ENCODE assay signal across 9 cellular contexts in genomic region chr2:101736233-101736632, GRCh38. TPM values are rescaled to one million over a fixed set of nuclear protein-coding genes. Genes with fewer than 3 reads are reported as not detected.
DNase-seq lines count a peak whose midpoint lies in the region; ATAC-seq and TF ChIP-seq lines count a peak whose summit lies in the region.
"Had no signal": no experiment of that assay in that cellular context is flagged by ENCODE, and none has a peak within 500 bp of the region (broad histone marks: within the 10 kb centered on the region; RNA-seq: fewer than 3 reads in every experiment).

No MANE protein-coding gene starts in this region.

- TF ChIP-seq CTCF in PC-3 (conservative IDR thresholded peaks at IDR 0.05; ENCODE audit: low read depth, low read length): no peak
- no peak for TF ChIP-seq CTCF in chondrocyte (IDR thresholded peaks at IDR 0.05)
- no peak for TF ChIP-seq CTCF in transverse colon (IDR thresholded peaks at IDR 0.05)
- TF ChIP-seq CTCF in upper lobe of left lung (IDR thresholded peaks at IDR 0.05): no peak

- H3K36me3 Mint-ChIP-seq in chondrocyte (ENCODE audit: low read depth): no peaks in the 10 kb centered on the region

- H3K4me1 Mint-ChIP-seq in chondrocyte (ENCODE audit: low read depth): peaks cover 70% of the 10 kb centered on the region
- H3K4me1 Mint-ChIP-seq in stimulated activated naive CD8-positive, alpha-beta T cell treated with anti-CD3 and anti-CD28 coated beads, Interleukin-15, amount 100 ng/mL, for 72 hours: peaks cover 77% of the 10 kb centered on the region

- H3K79me2 ChIP-seq in PC-3 (ENCODE audit: low read length): peaks cover 93% of the 10 kb centered on the region

- WGBS in transverse colon (ENCODE audit: low coverage in 1 of 2), 2 donors: 85 to 86% methylated on average over 3 of the region's 3 CpGs
- 71 to 87% methylated on average over 3 of the region's 3 CpGs for WGBS in upper lobe of left lung, 2 donors

- TF ChIP-seq EP300 in transverse colon (IDR thresholded peaks at IDR 0.05; ENCODE audit: low read depth) (no peak), upper lobe of left lung (IDR thresholded peaks at IDR 0.05) (no peak)

- no TSS peak for BruUV-seq in PC-3 (replicated peaks; lab: Mats Ljungman, UMichigan)

- TF ChIP-seq POLR2A in transverse colon (IDR thresholded peaks at IDR 0.05): no peak
- TF ChIP-seq POLR2A in upper lobe of left lung (IDR thresholded peaks at IDR 0.05): no peak

- no peak overlapping the region for H2AFZ ChIP-seq in PC-3 (ENCODE audit: low read length)

- H3K27me3 Mint-ChIP-seq in chondrocyte (ENCODE audit: low read depth): no peaks in the 10 kb centered on the region
- no peaks in the 10 kb centered on the region for H3K27me3 Mint-ChIP-seq in stimulated activated naive CD8-positive, alpha-beta T cell treated with anti-CD3 and anti-CD28 coated beads, Interleukin-15, amount 100 ng/mL, for 72 hours

- peaks cover 70% of the 10 kb centered on the region for H3K4me1 ChIP-seq in PC-3 (ENCODE audit: insufficient read depth, low read length)
- H3K4me1 ChIP-seq in transverse colon: peaks cover 21 to 63% (median 33%) of the 10 kb centered on the region in 4 donors
- H3K4me1 ChIP-seq in upper lobe of left lung: peaks cover 27 to 62% (median 48%) of the 10 kb centered on the region in 4 donors

- ATAC-seq in PC-3 (peak; percentile 15), upper lobe of left lung (ENCODE audit: low FRiP score in 2 of 2) (no peak)
- no peak for ATAC-seq in stimulated activated naive CD8-positive, alpha-beta T cell treated with anti-CD3 and anti-CD28 coated beads, Interleukin-15, amount 100 ng/mL, for 72 hours
- ATAC-seq: K562 had no signal

- H3K27ac Mint-ChIP-seq in chondrocyte (ENCODE audit: unreplicated experiment): peak overlapping the region; percentile 67
- peak overlapping the region; percentile 36 to 90 for H3K27ac Mint-ChIP-seq in stimulated activated naive CD8-positive, alpha-beta T cell treated with anti-CD3 and anti-CD28 coated beads, Interleukin-15, amount 100 ng/mL, for 72 hours

- H3K27ac ChIP-seq in PC-3 (ENCODE audit: low read length) (peak overlapping the region; percentile 85), transverse colon (peak overlapping the region in 1 of 4 donors; percentile 18), upper lobe of left lung (peak overlapping the region in 1 of 4 donors; percentile 37)

- H3K27me3 ChIP-seq in PC-3 (ENCODE audit: low read length) (no peaks in the 10 kb centered on the region), transverse colon (no peaks in the 10 kb centered on the region), upper lobe of left lung (no peaks in the 10 kb centered on the region)

- no peaks in the 10 kb centered on the region for H3K9me2 ChIP-seq in PC-3 (replicated peaks; ENCODE audit: low read length)

- peak overlapping the region; percentile 56 for H3K4me2 ChIP-seq in PC-3 (ENCODE audit: low read length)

- no peak overlapping the region for H3K4me3 Mint-ChIP-seq in chondrocyte (ENCODE audit: unreplicated experiment)
- H3K4me3 Mint-ChIP-seq in stimulated activated naive CD8-positive, alpha-beta T cell treated with anti-CD3 and anti-CD28 coated beads, Interleukin-15, amount 100 ng/mL, for 72 hours: peak overlapping the region in 1 of 2 donors; percentile 76

- DNase-seq in PC-3 (no peak), chondrocyte (ENCODE audit: low spot score) (no peak), medulla oblongata (ENCODE audit: extremely low spot score) (peak; percentile 82), NCI-H748 (lab: John Stamatoyannopoulos, UW; ENCODE audit: unreplicated experiment) (no peak), transverse colon (no peak), upper lobe of left lung (no peak)
- DNase-seq in stimulated activated naive CD8-positive, alpha-beta T cell treated with anti-CD3 and anti-CD28 coated beads, Interleukin-15, amount 100 ng/mL, for 72 hours: no peak
- DNase-seq: effector CD8-positive, alpha-beta T cell had no signal

- CTCF ChIA-PET in PC-3 (lab: Charles Lee): no interaction called here

- H3K9me3 ChIP-seq in PC-3 (ENCODE audit: low read length) (no peaks in the 10 kb centered on the region), transverse colon (no peaks in the 10 kb centered on the region), upper lobe of left lung (no peaks in the 10 kb centered on the region)

- peak overlapping the region; percentile 17 for H3K9ac ChIP-seq in PC-3 (ENCODE audit: low read length)

- H4K20me1 ChIP-seq in PC-3 (ENCODE audit: low read length): peaks cover 70% of the 10 kb centered on the region

- H3F3A ChIP-seq in PC-3 (ENCODE audit: low read length, unreplicated experiment): peaks cover 12% of the 10 kb centered on the region

- POLR2A ChIA-PET in PC-3 (lab: Charles Lee; ENCODE audit: unreplicated experiment): interaction anchor here (0.6 kb wide), 1 partner anchor 39 kb away, joined by 3 read pairs; no protein-coding TSS in a partner anchor

- no peaks in the 10 kb centered on the region for H3K9me3 Mint-ChIP-seq in chondrocyte (ENCODE audit: low read depth)
- H3K9me3 Mint-ChIP-seq in stimulated activated naive CD8-positive, alpha-beta T cell treated with anti-CD3 and anti-CD28 coated beads, Interleukin-15, amount 100 ng/mL, for 72 hours: no peaks in the 10 kb centered on the region

- H3K36me3 ChIP-seq in PC-3 (ENCODE audit: low read depth, low read length): 0 out of 2 replicates have a peak, but pooled peaks cover 5% of the 10 kb centered on the region
- H3K36me3 ChIP-seq in transverse colon: no peaks in the 10 kb centered on the region
- H3K36me3 ChIP-seq in upper lobe of left lung: no peaks in the 10 kb centered on the region

- intact Hi-C loops in PC-3 (cut with micrococcal nuclease): loop anchor here (5.0 kb wide), 1 partner anchor 34 kb away; no protein-coding TSS in a partner anchor
- intact Hi-C loops in transverse colon (cut with DNase I; ENCODE audit: low total_unique reads): no loop called here

- H3K4me3 ChIP-seq in PC-3 (ENCODE audit: low read length) (no peak overlapping the region), transverse colon (no peak overlapping the region), upper lobe of left lung (no peak overlapping the region)
- H3K4me3 ChIP-seq: K562 had no signal

- in situ Hi-C loops in transverse colon (cut with MboI; ENCODE audit: low pct_ligation_motif_present in 1 of 4, low pct_unique_long_range_greater_than_20kb in 1 of 4, low sequenced_read_pairs in 3 of 4): no loop called here

RNA-seq across cellular contexts. Expression of gene MAP4K4, which starts 38.7 kb away (rescaled TPM):
- 133 and 167 TPM in 2 replicates for total RNA-seq in PC-3 (2014; rRNA removed)
- 98.2 to 122 TPM (median 121 TPM) in 3 replicates for total RNA-seq in chondrocyte
- total RNA-seq in transverse colon: 10 to 100 TPM; 20.3 to 42.3 (median 29.6) TPM
- total RNA-seq in upper lobe of left lung: 10 to 100 TPM; 49.8 to 88.0 (median 56.4) TPM
